8 cellular contexts compared by ENCODE assay signal in genomic region chr6:4941782-4942672, GRCh38.
A peak's percentile ranks its signal among the peaks of the same experiment; 100 is the strongest.
DNase-seq lines count a peak whose midpoint lies in the region; ATAC-seq, FAIRE-seq and TF ChIP-seq lines count a peak whose summit lies in the region.

No MANE protein-coding gene starts in this region.

- SMC1A ChIA-PET in GM12878 (lab: Charles Lee; ENCODE audit: uncharacterized antibody, unreplicated experiment) = interaction anchor here (0.7 to 1.3 kb wide), 7 partner anchors 9 to 165 kb away, joined by 3 to 4 read pairs (median 3); no protein-coding TSS in a partner anchor

- no peaks in the 10 kb centered on the region for H4K20me1 ChIP-seq in GM12878 (ENCODE audit: control insufficient read depth, insufficient read depth)

- H3K36me3 ChIP-seq in cardiac muscle cell = peaks cover 5% of the 10 kb centered on the region
- H3K36me3 ChIP-seq in GM12878 (ENCODE audit: control insufficient read depth in 2 of 2, insufficient read depth in 2 of 2, low read length in 1 of 2) = peaks cover 24 to 40% of the 10 kb centered on the region in 2 experiments
- H3K36me3 ChIP-seq in right lobe of liver = no peaks in the 10 kb centered on the region

- H3K4me3 ChIP-seq in cardiac muscle cell (no peak overlapping the region), GM12878 (no peak overlapping the region), right lobe of liver (no peak overlapping the region)

- no peak overlapping the region for H3K9ac ChIP-seq in GM12878 (ENCODE audit: control insufficient read depth, insufficient read depth, low read length)

- RAD21 ChIA-PET in GM12878 (lab: Charles Lee; ENCODE audit: unreplicated experiment) = no interaction called here

- H3K36me3 Mint-ChIP-seq in stimulated activated naive CD8-positive, alpha-beta T cell treated with anti-CD3 and anti-CD28 coated beads, Interleukin-15, Interleukin-2, amounts not matched to agents 100 ng/mL and 50 ng/mL, for 24 hours (ENCODE audit: low read depth) = peaks cover 41% of the 10 kb centered on the region

- H2AFZ ChIP-seq in GM12878 (ENCODE audit: control insufficient read depth, low read depth, low read length) = no peak overlapping the region

- BruUV-seq in GM12878 (replicated peaks; lab: Mats Ljungman, UMichigan) = no TSS peak

- intact Hi-C loops in cardiac septum (cut with DNase I) = no loop called here
- intact Hi-C loops in GM12878 (cut with micrococcal nuclease; ENCODE audit: unreplicated experiment) = no loop called here
- intact Hi-C loops in right lobe of liver (cut with DNase I) = no loop called here

- POLR2A ChIA-PET in RWPE1 (lab: Yijun Ruan, JAX; ENCODE audit: low non-redundant PET) (no interaction called here), GM12878 (lab: Charles Lee) (no interaction called here)

- no peak for TF ChIP-seq RAD21 in GM12878 (IDR thresholded peaks at IDR 0.05; ENCODE audit: insufficient read depth, low read depth, low read length)

- peak; percentile 60 for ATAC-seq in HG03196 (IDR thresholded peaks at IDR 0.05; ENCODE audit: unreplicated experiment)
- ATAC-seq in GM12878 = peak; percentile 85
- ATAC-seq in right lobe of liver = peak; percentile 74 to 97 (median 90)

- H3K27me3 ChIP-seq in cardiac muscle cell (no peaks in the 10 kb centered on the region), GM12878 (replicated peaks in 1 of 2; ENCODE audit: control insufficient read depth in 2 of 2, insufficient read depth in 2 of 2, low read length in 1 of 2) (no peaks in the 10 kb centered on the region), right lobe of liver (no peaks in the 10 kb centered on the region)

- H3K4me1 ChIP-seq in cardiac muscle cell (ENCODE audit: low read depth) = peaks cover 21% of the 10 kb centered on the region
- peaks cover 11% of the 10 kb centered on the region for H3K4me1 ChIP-seq in GM12878 (ENCODE audit: control insufficient read depth, insufficient read depth, low read length)
- peaks cover 0 to 12% (median 3%) of the 10 kb centered on the region in 4 donors for H3K4me1 ChIP-seq in right lobe of liver

- DNase-seq in cardiac muscle cell (ENCODE audit: low read depth in 1 of 2, low spot score in 1 of 2) (peak in 1 of 2 donors; percentile 93), cardiac septum (ENCODE audit: low spot score) (no peak), RWPE1 (ENCODE audit: low spot score) (peak; percentile 93), GM12878 (ENCODE audit: low read depth, low spot score) (peak; percentile 27), right lobe of liver (peak in 2 of 3 donors; percentile 46 to 52), DMS114 treated with DMSO at 0.1 percent for 48 hours (lab: John Stamatoyannopoulos, UW; ENCODE audit: unreplicated experiment) (no peak)

- WGBS in GM12878 (ENCODE audit: insufficient coverage, insufficient replicate concordance, low lambda C conversion rate, missing lambda C conversion rate) = 30% methylated on average over 6 of the region's 6 CpGs
- WGBS in right lobe of liver (ENCODE audit: insufficient coverage, low coverage, low lambda C conversion rate, missing lambda C conversion rate) = 33% methylated on average over 6 of the region's 6 CpGs

- H3K27ac ChIP-seq in cardiac muscle cell = peak overlapping the region; percentile 38
- peak overlapping the region; percentile 79 for H3K27ac ChIP-seq in RWPE1
- H3K27ac ChIP-seq in GM12878 (ENCODE audit: control insufficient read depth, insufficient read depth) = no peak overlapping the region
- no peak overlapping the region for H3K27ac ChIP-seq in right lobe of liver

- H3K9me3 ChIP-seq in cardiac muscle cell (ENCODE audit: low read depth) = no peaks in the 10 kb centered on the region
- no peaks in the 10 kb centered on the region for H3K9me3 ChIP-seq in GM12878 (replicated peaks; ENCODE audit: control insufficient read depth, insufficient read depth, low read length)
- no peaks in the 10 kb centered on the region for H3K9me3 ChIP-seq in right lobe of liver

- peaks cover 49% of the 10 kb centered on the region for H3K4me1 Mint-ChIP-seq in stimulated activated naive CD8-positive, alpha-beta T cell treated with anti-CD3 and anti-CD28 coated beads, Interleukin-15, Interleukin-2, amounts not matched to agents 100 ng/mL and 50 ng/mL, for 24 hours (ENCODE audit: low read depth)

- peak overlapping the region; percentile 53 for H3K27ac Mint-ChIP-seq in stimulated activated naive CD8-positive, alpha-beta T cell treated with anti-CD3 and anti-CD28 coated beads, Interleukin-15, Interleukin-2, amounts not matched to agents 100 ng/mL and 50 ng/mL, for 24 hours

- TF ChIP-seq CTCF in cardiac muscle cell (IDR thresholded peaks at IDR 0.05; ENCODE audit: low read depth, low read length) (no peak), RWPE1 (conservative IDR thresholded peaks at IDR 0.05; ENCODE audit: low read depth) (no peak), GM12878 (IDR thresholded peaks at IDR 0.05 in 2 of 3, conservative IDR thresholded peaks at IDR 0.05 in 1 of 3; ENCODE audit: control insufficient read depth in 2 of 3, extremely low read depth in 1 of 3, insufficient read depth in 1 of 3, low read depth in 3 of 3, low read length in 3 of 3) (no peak), right lobe of liver (IDR thresholded peaks at IDR 0.05) (no peak)

- no peak for TF ChIP-seq POLR2A in GM12878 (IDR thresholded peaks at IDR 0.05; ENCODE audit: low read depth, low read length)
- TF ChIP-seq POLR2A in right lobe of liver (IDR thresholded peaks at IDR 0.05) = no peak

- TF ChIP-seq EP300 in GM12878 (IDR thresholded peaks at IDR 0.05; ENCODE audit: borderline replicate concordance in 1 of 2, control insufficient read depth in 1 of 2, low read depth in 2 of 2, low read length in 2 of 2) = no peak

- FAIRE-seq in GM12878 (lab: Jason Lieb, UNC) = peak; percentile 78

- no peaks in the 10 kb centered on the region for H3K27me3 Mint-ChIP-seq in stimulated activated naive CD8-positive, alpha-beta T cell treated with anti-CD3 and anti-CD28 coated beads, Interleukin-15, Interleukin-2, amounts not matched to agents 100 ng/mL and 50 ng/mL, for 24 hours

- in situ Hi-C loops in GM12878 (cut with MboI) = no loop called here

- no peaks in the 10 kb centered on the region; the same call in 1 of the 2 replicates for H3K79me2 ChIP-seq in GM12878 (ENCODE audit: control insufficient read depth, insufficient read depth, low read length)

- H3K9me3 Mint-ChIP-seq in stimulated activated naive CD8-positive, alpha-beta T cell treated with anti-CD3 and anti-CD28 coated beads, Interleukin-15, Interleukin-2, amounts not matched to agents 100 ng/mL and 50 ng/mL, for 24 hours = no peaks in the 10 kb centered on the region

- peak overlapping the region; percentile 17; the same call in 1 of the 2 replicates for H3K4me2 ChIP-seq in GM12878 (ENCODE audit: control insufficient read depth, insufficient read depth)

- CTCF ChIA-PET in RWPE1 (lab: Yijun Ruan, JAX) (interaction anchor here (0.7 kb wide), 1 partner anchor 786 kb away, joined by 3 read pairs; no protein-coding TSS in a partner anchor), GM12878 (lab: Yijun Ruan, JAX) (interaction anchor here (0.5 to 1.3 kb wide), 2 partner anchors 15 to 539 kb away, joined by 3 to 6 read pairs; no protein-coding TSS in a partner anchor)

- no peak overlapping the region for H3K4me3 Mint-ChIP-seq in stimulated activated naive CD8-positive, alpha-beta T cell treated with anti-CD3 and anti-CD28 coated beads, Interleukin-15, Interleukin-2, amounts not matched to agents 100 ng/mL and 50 ng/mL, for 24 hours

TF ChIP-seq in GM12878, 131 proteins besides CTCF, POLR2A, EP300 and RAD21 (continues in another document):
- TF ChIP-seq ZBED1 (IDR thresholded peaks at IDR 0.05; ENCODE audit: borderline replicate concordance) = 0 out of 2 replicates have a peak, but pooled peaks have one; percentile 16
- no peak for TF ChIP-seq MYB (IDR thresholded peaks at IDR 0.05; ENCODE audit: borderline replicate concordance, low read depth, low read length)
- TF ChIP-seq TAF1 (IDR thresholded peaks at IDR 0.05; ENCODE audit: borderline replicate concordance, low read depth, low read length) = no peak
- TF ChIP-seq ZBTB33 (IDR thresholded peaks at IDR 0.05) = no peak
- TF ChIP-seq NR2F1 (conservative IDR thresholded peaks at IDR 0.05) = peak; percentile 20; the same call in 1 of the 2 replicates
- TF ChIP-seq PBX3 (IDR thresholded peaks at IDR 0.05; ENCODE audit: insufficient replicate concordance, low read depth, low read length) = peak; percentile 73
- 0 out of 2 replicates have a peak, but pooled peaks have one; percentile 32 for TF ChIP-seq TCF12 (IDR thresholded peaks at IDR 0.05; ENCODE audit: low read depth, low read length)
- no peak for TF ChIP-seq ZNF622 (IDR thresholded peaks at IDR 0.05)
- TF ChIP-seq YBX1 (IDR thresholded peaks at IDR 0.05) = no peak
- TF ChIP-seq ZNF207 (IDR thresholded peaks at IDR 0.05; ENCODE audit: borderline replicate concordance) = no peak
- TF ChIP-seq JUNB (IDR thresholded peaks at IDR 0.05) = peak; percentile 35
- TF ChIP-seq CREB1 (IDR thresholded peaks at IDR 0.05; ENCODE audit: low read depth) = 0 out of 2 replicates have a peak, but pooled peaks have one; percentile 22
- TF ChIP-seq CREM (IDR thresholded peaks at IDR 0.05; ENCODE audit: low read depth) = 0 out of 2 replicates have a peak, but pooled peaks have one; percentile 4
- peak; percentile 97 for TF ChIP-seq BACH1 (IDR thresholded peaks at IDR 0.05; ENCODE audit: borderline replicate concordance)

Comparison
In these comparisons a context has a peak if more than half of its experiments do, and no peak if none do; other contexts are left out.
1. DNase-seq: peak in RWPE1 (single experiment), GM12878 (single experiment) and right lobe of liver (2 of 3); none in cardiac septum (single experiment) and DMS114 treated with DMSO at 0.1 percent for 48 hours (single experiment).
2. H3K27ac ChIP-seq: peak in cardiac muscle cell (single experiment) and RWPE1 (single experiment); none in GM12878 (single experiment) and right lobe of liver (0 of 3).
3. Peak in every context shown above with its lines, with median percentiles within 50 percentile points of each other: ATAC-seq.